In genomic region chr10:132538031-132538789, GRCh38 we compare ENCODE assay signal across 8 cellular contexts. TPM values are rescaled to one million over a fixed set of nuclear protein-coding genes. Genes with fewer than 3 reads are reported as not detected.
DNase-seq lines count a peak whose midpoint lies in the region; ATAC-seq and TF ChIP-seq lines count a peak whose summit lies in the region.

No MANE protein-coding gene starts in this region.

- no peak for TF ChIP-seq CTCF in gastrocnemius medialis (IDR thresholded peaks at IDR 0.05 in 4 of 5, conservative IDR thresholded peaks at IDR 0.05 in 1 of 5)

- no peaks in the 10 kb centered on the region for H3K9me3 ChIP-seq in gastrocnemius medialis

- H3K27ac Mint-ChIP-seq in T-helper 1 cell treated with Interleukin-12 subunit alpha and Interleukin-12 subunit beta and Interleukin-4 antibody, amounts not matched to agents 30 μg/mL and 1 μg/mL, for 36 hours, result peak overlapping the region; percentile 87
- H3K27ac Mint-ChIP-seq in activated T-cell treated with anti-CD3 and anti-CD28 coated beads, Interleukin-2, amount 50 U/mL, for 72 hours, result peak overlapping the region; percentile 73

- H3K4me1 Mint-ChIP-seq in T-helper 1 cell treated with Interleukin-12 subunit alpha and Interleukin-12 subunit beta and Interleukin-4 antibody, amounts not matched to agents 30 μg/mL and 1 μg/mL, for 36 hours (ENCODE audit: low read depth), result peaks cover 48% of the 10 kb centered on the region
- peaks cover 60% of the 10 kb centered on the region for H3K4me1 Mint-ChIP-seq in activated T-cell treated with anti-CD3 and anti-CD28 coated beads, Interleukin-2, amount 50 U/mL, for 72 hours (ENCODE audit: low read depth)

- in situ Hi-C loops in gastrocnemius medialis (cut with MboI; ENCODE audit: low sequenced_read_pairs in 4 of 4), result loop anchor here (10.0 to 25.0 kb wide), 3 partner anchors 97 to 151 kb away; partner anchors contain the start of gene PWWP2B (in 1 of the 4)

- H3K9me3 Mint-ChIP-seq in T-helper 1 cell treated with Interleukin-12 subunit alpha and Interleukin-12 subunit beta and Interleukin-4 antibody, amounts not matched to agents 30 μg/mL and 1 μg/mL, for 36 hours, result no peaks in the 10 kb centered on the region
- H3K9me3 Mint-ChIP-seq in activated T-cell treated with anti-CD3 and anti-CD28 coated beads, Interleukin-2, amount 50 U/mL, for 72 hours, result no peaks in the 10 kb centered on the region

- H3K36me3 ChIP-seq in gastrocnemius medialis, result no peaks in the 10 kb centered on the region

- H3K27ac ChIP-seq in gastrocnemius medialis, result peak overlapping the region; percentile 86 to 93 (median 90)

- H3K27me3 Mint-ChIP-seq in T-helper 1 cell treated with Interleukin-12 subunit alpha and Interleukin-12 subunit beta and Interleukin-4 antibody, amounts not matched to agents 30 μg/mL and 1 μg/mL, for 36 hours (ENCODE audit: low read depth), result peaks cover 13% of the 10 kb centered on the region
- no peaks in the 10 kb centered on the region for H3K27me3 Mint-ChIP-seq in activated T-cell treated with anti-CD3 and anti-CD28 coated beads, Interleukin-2, amount 50 U/mL, for 72 hours (ENCODE audit: low read depth)

- H3K4me3 ChIP-seq in gastrocnemius medialis, result peak overlapping the region; percentile 71 to 91 (median 81)

- peak in 1 of 2 donors; percentile 1 for ATAC-seq in activated T-cell treated with anti-CD3 and anti-CD28 coated beads, Interleukin-2, amount 50 U/mL, for 72 hours (replicated peaks in 1 of 2)
- ATAC-seq in left cardiac atrium, result no peak
- ATAC-seq in gastrocnemius medialis, result peak in 1 of 2 donors; percentile 11
- ATAC-seq in HG03095 (IDR thresholded peaks at IDR 0.05; ENCODE audit: unreplicated experiment), result no peak
- no peak for ATAC-seq in HG03025 (IDR thresholded peaks at IDR 0.05; ENCODE audit: low FRiP score, unreplicated experiment)

- H3K27me3 ChIP-seq in gastrocnemius medialis, result no peaks in the 10 kb centered on the region

- peaks cover 11% of the 10 kb centered on the region for H3K36me3 Mint-ChIP-seq in T-helper 1 cell treated with Interleukin-12 subunit alpha and Interleukin-12 subunit beta and Interleukin-4 antibody, amounts not matched to agents 30 μg/mL and 1 μg/mL, for 36 hours (ENCODE audit: low read depth)
- H3K36me3 Mint-ChIP-seq in activated T-cell treated with anti-CD3 and anti-CD28 coated beads, Interleukin-2, amount 50 U/mL, for 72 hours (ENCODE audit: insufficient read depth in 2 of 2), result peaks cover 0 to 5% of the 10 kb centered on the region in 2 donors

- peaks cover 55 to 56% of the 10 kb centered on the region in 2 donors for H3K4me1 ChIP-seq in gastrocnemius medialis

- no peak for DNase-seq in T-helper 1 cell
- no peak for DNase-seq in activated T-cell treated with anti-CD3 and anti-CD28 coated beads, Interleukin-2, amount 50 U/mL, for 72 hours
- peak; percentile 36 for DNase-seq in left cardiac atrium
- DNase-seq in gastrocnemius medialis, result peak in 1 of 2 donors; percentile 27
- DNase-seq in NCI-H146 treated with DMSO at 0.1 percent for 48 hours (lab: John Stamatoyannopoulos, UW; ENCODE audit: unreplicated experiment), result no peak

- intact Hi-C loops in left cardiac atrium (cut with DNase I), result loop anchor here (1.0 to 10.0 kb wide), 4 partner anchors 49 to 97 kb away; no protein-coding TSS in a partner anchor
- intact Hi-C loops in gastrocnemius medialis (cut with DNase I; ENCODE audit: low total_unique reads), result loop anchor here (5.0 kb wide), 1 partner anchor 206 kb away; the partner anchor contains the start of gene LRRC27

- peak overlapping the region; percentile 92 for H3K4me3 Mint-ChIP-seq in T-helper 1 cell treated with Interleukin-12 subunit alpha and Interleukin-12 subunit beta and Interleukin-4 antibody, amounts not matched to agents 30 μg/mL and 1 μg/mL, for 36 hours
- peak overlapping the region; percentile 76 to 97 for H3K4me3 Mint-ChIP-seq in activated T-cell treated with anti-CD3 and anti-CD28 coated beads, Interleukin-2, amount 50 U/mL, for 72 hours

- TF ChIP-seq POLR2A in gastrocnemius medialis (IDR thresholded peaks at IDR 0.05), result no peak

RNA-seq across cellular contexts. Expression of gene INPP5A, which starts 0.6 kb away (rescaled TPM):
- 10 to 100 TPM; 11.0 to 14.9 TPM for total RNA-seq in activated T-cell treated with anti-CD3 and anti-CD28 coated beads, Interleukin-2, amount 50 U/mL, for 72 hours
- total RNA-seq in left cardiac atrium (10 to 100 TPM; 74.4 to 95.3 TPM), gastrocnemius medialis (100 to 1,000 TPM in 2 of 4 donors, 10 to 100 TPM in 2; 74.9 to 107 (median 92.4) TPM)

Comparison
In these comparisons a context has a peak if more than half of its experiments do, and no peak if none do; other contexts are left out.
1. RNA of gene INPP5A, which starts 0.6 kb away (total RNA-seq): 74.9 to 107 TPM in gastrocnemius medialis and 74.4 to 95.3 TPM in left cardiac atrium; 11.0 to 14.9 TPM in activated T-cell treated with anti-CD3 and anti-CD28 coated beads, Interleukin-2, amount 50 U/mL, for 72 hours; every median in the first group is over 4 times any median in the second.